ENCODE assay signal across 1 cellular context in genomic region chr11:59668950-59669610, GRCh38.
A peak's percentile ranks its signal among the peaks of the same experiment; 100 is the strongest.
TF ChIP-seq lines count a peak whose summit lies in the region.

Gene PATL1, minus strand, starts transcription at chr11:59669037. Its CDS starts 142 bp downstream, at chr11:59668895.

TF ChIP-seq in HepG2, 621 proteins besides CTCF, POLR2A, EP300 and RAD21 (continued from another document):
- 0 out of 2 replicates have a peak, but pooled peaks have one; percentile 29 for TF ChIP-seq HOMEZ (CRISPR knock-in tag; IDR thresholded peaks at IDR 0.05; ENCODE audit: low read depth)
- TF ChIP-seq SP1 (IDR thresholded peaks at IDR 0.05) = no peak
- TF ChIP-seq SP1 (CRISPR knock-in tag; IDR thresholded peaks at IDR 0.05) = 0 out of 2 replicates have a peak, but pooled peaks have one; percentile 13
- no peak for TF ChIP-seq SOX13 (IDR thresholded peaks at IDR 0.05)
- peak in 1 of 2 experiments; percentile 35; a peak in 1 of 4 replicates for TF ChIP-seq SOX13 (CRISPR knock-in tag; conservative IDR thresholded peaks at IDR 0.05 in 1 of 2, IDR thresholded peaks at IDR 0.05 in 1 of 2)
- TF ChIP-seq SP4 (CRISPR knock-in tag; IDR thresholded peaks at IDR 0.05) = 0 out of 2 replicates have a peak, but pooled peaks have one; percentile 71
- peak; percentile 54; the same call in 1 of the 2 replicates for TF ChIP-seq ZFY (CRISPR knock-in tag; IDR thresholded peaks at IDR 0.05)
- 0 out of 2 replicates have a peak, but pooled peaks have one; percentile 24 for TF ChIP-seq FOXA3 (CRISPR knock-in tag; IDR thresholded peaks at IDR 0.05)
- peak; percentile 90; the same call in 1 of the 2 replicates for TF ChIP-seq ZNF160 (CRISPR knock-in tag; IDR thresholded peaks at IDR 0.05)
- 0 out of 2 replicates have a peak, but pooled peaks have one; percentile 8 for TF ChIP-seq KLF13 (CRISPR knock-in tag; IDR thresholded peaks at IDR 0.05)
- TF ChIP-seq MBD4 (IDR thresholded peaks at IDR 0.05; ENCODE audit: borderline replicate concordance, low read length) = no peak
- TF ChIP-seq TEAD3 (CRISPR knock-in tag; optimal IDR thresholded peaks at IDR 0.05; ENCODE audit: borderline replicate concordance) = peak; percentile 25
- no peak for TF ChIP-seq SNAPC4 (CRISPR knock-in tag; IDR thresholded peaks at IDR 0.05)
- TF ChIP-seq ZNF747 (CRISPR knock-in tag; IDR thresholded peaks at IDR 0.05; ENCODE audit: borderline replicate concordance) = no peak
- TF ChIP-seq FOXK2 (IDR thresholded peaks at IDR 0.05) = no peak
- TF ChIP-seq RNF219 (CRISPR knock-in tag; IDR thresholded peaks at IDR 0.05) = no peak
- 0 out of 2 replicates have a peak, but pooled peaks have one; percentile 13 for TF ChIP-seq HNRNPL (IDR thresholded peaks at IDR 0.05; ENCODE audit: low read depth, low read length)
- TF ChIP-seq CSRNP2 (CRISPR knock-in tag; conservative IDR thresholded peaks at IDR 0.05; ENCODE audit: low read depth) = no peak
- TF ChIP-seq THAP8 (CRISPR knock-in tag; IDR thresholded peaks at IDR 0.05; ENCODE audit: borderline replicate concordance) = 0 out of 2 replicates have a peak, but pooled peaks have one; percentile 42
- TF ChIP-seq MXI1 (IDR thresholded peaks at IDR 0.05; ENCODE audit: borderline replicate concordance, low read depth, low read length) = peak; percentile 100
- TF ChIP-seq SALL1 (CRISPR knock-in tag; IDR thresholded peaks at IDR 0.05) = peak; percentile 83; the same call in 1 of the 2 replicates
- TF ChIP-seq CHD4 (IDR thresholded peaks at IDR 0.05; ENCODE audit: borderline replicate concordance, low read length) = no peak
- 0 out of 2 replicates have a peak, but pooled peaks have one; percentile 18 for TF ChIP-seq IRX3 (CRISPR knock-in tag; IDR thresholded peaks at IDR 0.05; ENCODE audit: borderline replicate concordance, low read depth)
- peak; percentile 66 for TF ChIP-seq GABPB1 (CRISPR knock-in tag; IDR thresholded peaks at IDR 0.05)
- TF ChIP-seq ZBTB38 (CRISPR knock-in tag; IDR thresholded peaks at IDR 0.05) = peak; percentile 39; the same call in 1 of the 2 replicates
- no peak for TF ChIP-seq ZNF121 (CRISPR knock-in tag; IDR thresholded peaks at IDR 0.05)
- peak; percentile 54; the same call in 1 of the 2 replicates for TF ChIP-seq NFYB (CRISPR knock-in tag; IDR thresholded peaks at IDR 0.05)
- peak; percentile 54; the same call in 1 of the 2 replicates for TF ChIP-seq MYC (CRISPR knock-in tag; IDR thresholded peaks at IDR 0.05; ENCODE audit: borderline replicate concordance)
- 0 out of 2 replicates have a peak, but pooled peaks have one; percentile 70 for TF ChIP-seq ZNF766 (CRISPR knock-in tag; IDR thresholded peaks at IDR 0.05; ENCODE audit: borderline replicate concordance)
- 0 out of 2 replicates have a peak, but pooled peaks have one; percentile 55 for TF ChIP-seq ZFP36L1 (CRISPR knock-in tag; IDR thresholded peaks at IDR 0.05)
- TF ChIP-seq HDAC1 (CRISPR knock-in tag; IDR thresholded peaks at IDR 0.05) = no peak
- TF ChIP-seq ZNF230 (CRISPR knock-in tag; IDR thresholded peaks at IDR 0.05) = 0 out of 2 replicates have a peak, but pooled peaks have one; percentile 43
- TF ChIP-seq RERE (CRISPR knock-in tag; IDR thresholded peaks at IDR 0.05; ENCODE audit: low read depth) = no peak
- TF ChIP-seq ZNF629 (CRISPR knock-in tag; conservative IDR thresholded peaks at IDR 0.05) = 0 out of 2 replicates have a peak, but pooled peaks have one; percentile 2
